Comparison of ENCODE assay signal across 30 cellular contexts in genomic region chr2:126887506-126887905, GRCh38. TPM values are rescaled to one million over a fixed set of nuclear protein-coding genes. Genes with fewer than 3 reads are reported as not detected.
"Had no signal": no experiment of that assay in that cellular context is flagged by ENCODE, and none has a peak within 500 bp of the region (broad histone marks: within the 10 kb centered on the region; RNA-seq: fewer than 3 reads in every experiment).

No MANE protein-coding gene starts in this region.

- H3K9me3 Mint-ChIP-seq: activated CD4-positive, alpha-beta memory T cell treated with anti-CD3 and anti-CD28 coated beads, Interleukin-2, amount 10 ng/mL, durations not matched to agents 7 days and 5 days; activated naive CD4-positive, alpha-beta T cell treated with anti-CD3 and anti-CD28 coated beads for 36 hours; activated T-helper 17 cell treated with anti-CD3 and anti-CD28 coated beads, Interleukin-2, amount 50 U/mL, for 72 hours; T-cell had no signal

- H3K36me3 ChIP-seq: WERI-Rb-1 had no signal

- H3K27ac Mint-ChIP-seq: activated CD4-positive, alpha-beta memory T cell treated with anti-CD3 and anti-CD28 coated beads, Interleukin-2, amount 10 ng/mL, durations not matched to agents 7 days and 5 days; activated CD4-positive, alpha-beta T cell treated with anti-CD3 and anti-CD28 coated beads for 36 hours; activated naive CD4-positive, alpha-beta T cell treated with anti-CD3 and anti-CD28 coated beads for 36 hours; activated naive CD8-positive, alpha-beta T cell; activated T-helper 17 cell treated with anti-CD3 and anti-CD28 coated beads, Interleukin-2, amount 50 U/mL, for 72 hours; T-cell had no signal

- ATAC-seq: activated CD4-positive, alpha-beta T cell treated with anti-CD3 and anti-CD28 coated beads for 36 hours; activated T-helper 17 cell treated with anti-CD3 and anti-CD28 coated beads, Interleukin-2, amount 50 U/mL, for 72 hours; K562; T-cell had no signal

- H3K36me3 Mint-ChIP-seq: activated naive CD8-positive, alpha-beta T cell; brain; T-cell had no signal

- H3K27ac ChIP-seq: SK-N-MC, WERI-Rb-1 had no signal

- H3K4me3 ChIP-seq: K562, SK-N-MC had no signal

- DNase-seq: activated CD4-positive, alpha-beta memory T cell treated with anti-CD3 and anti-CD28 coated beads, Interleukin-2, amount 10 ng/mL, durations not matched to agents 7 days and 5 days; activated CD4-positive, alpha-beta T cell treated with anti-CD3 and anti-CD28 coated beads for 36 hours; activated CD4-positive, alpha-beta T cell treated with anti-CD3 and anti-CD28 coated beads, Interleukin-2, amount 50 U/mL, for 1 hour; activated gamma-delta T cell; activated naive CD4-positive, alpha-beta T cell treated with anti-CD3 and anti-CD28 coated beads for 36 hours; activated T-cell treated with anti-CD3 and anti-CD28 coated beads for 4 hours; activated T-cell treated with anti-CD3 and anti-CD28 coated beads, Interleukin-2, amount 50 U/mL, for 48 hours; amygdala; Karpas-422; MM.1S; NCI-H1105; NCI-H1436; NCI-H1694 treated with DMSO at 0.1 percent for 48 hours; NCI-H2029 treated with DMSO at 0.1 percent for 48 hours; NCI-H345; NCI-H510A; NCI-H526 treated with DMSO at 0.1 percent for 48 hours; NCI-H82; T-cell; T-helper 2 cell; T1000; WERI-Rb-1 had no signal

- H3K4me3 Mint-ChIP-seq: activated CD4-positive, alpha-beta memory T cell treated with anti-CD3 and anti-CD28 coated beads, Interleukin-2, amount 10 ng/mL, durations not matched to agents 7 days and 5 days; activated CD4-positive, alpha-beta T cell treated with anti-CD3 and anti-CD28 coated beads for 36 hours; activated naive CD4-positive, alpha-beta T cell treated with anti-CD3 and anti-CD28 coated beads for 36 hours; activated naive CD8-positive, alpha-beta T cell; activated T-helper 17 cell treated with anti-CD3 and anti-CD28 coated beads, Interleukin-2, amount 50 U/mL, for 72 hours; brain had no signal

- H3K27me3 Mint-ChIP-seq: activated CD4-positive, alpha-beta memory T cell treated with anti-CD3 and anti-CD28 coated beads, Interleukin-2, amount 10 ng/mL, durations not matched to agents 7 days and 5 days had no signal

- H3K4me1 Mint-ChIP-seq: activated T-helper 17 cell treated with anti-CD3 and anti-CD28 coated beads, Interleukin-2, amount 50 U/mL, for 72 hours had no signal

RNA-seq across cellular contexts. Expression of gene TEX51, which starts 11.2 kb away (rescaled TPM):
- total RNA-seq: activated CD4-positive, alpha-beta memory T cell treated with anti-CD3 and anti-CD28 coated beads, Interleukin-2, amount 10 ng/mL, durations not matched to agents 7 days and 5 days; activated CD4-positive, alpha-beta T cell treated with anti-CD3 and anti-CD28 coated beads for 36 hours; activated naive CD4-positive, alpha-beta T cell treated with anti-CD3 and anti-CD28 coated beads for 36 hours; activated T-helper 17 cell treated with anti-CD3 and anti-CD28 coated beads, Interleukin-2, amount 50 U/mL, for 72 hours; astrocyte; K562; OCI-LY7; RPMI7951; T-cell had no signal
